In genomic region chr17:11628831-11629230, GRCh38 we compare ENCODE assay signal across 30 cellular contexts. TPM values are rescaled to one million over a fixed set of nuclear protein-coding genes. Genes with fewer than 3 reads are reported as not detected.
DNase-seq lines count a peak whose midpoint lies in the region; ATAC-seq and TF ChIP-seq lines count a peak whose summit lies in the region.
"Had no signal": no experiment of that assay in that cellular context is flagged by ENCODE, and none has a peak within 500 bp of the region (broad histone marks: within the 10 kb centered on the region; RNA-seq: fewer than 3 reads in every experiment).

No MANE protein-coding gene starts in this region.

- H3K79me2 ChIP-seq in OCI-LY7 (ENCODE audit: insufficient read depth, low read depth, low read length) = no peaks in the 10 kb centered on the region

- H3K27ac ChIP-seq in OCI-LY7 (ENCODE audit: low read depth, low read length, poor library complexity, severe bottlenecking) = no peak overlapping the region
- H3K27ac ChIP-seq: 22Rv1; A549; BLaER1; BLaER1 treated with 17β-estradiol and CSF1 and Interleukin-3, amounts not matched to agents 10 nM and 100 nM; C4-2B had no signal

- H4K20me1 ChIP-seq in OCI-LY7 (ENCODE audit: insufficient read depth, low read length) = no peaks in the 10 kb centered on the region
- H4K20me1 ChIP-seq: BLaER1; BLaER1 treated with 17β-estradiol and CSF1 and Interleukin-3, amounts not matched to agents 10 nM and 100 nM had no signal

- no peaks in the 10 kb centered on the region for H3K4me1 ChIP-seq in OCI-LY7 (ENCODE audit: insufficient read depth, low read length, poor library complexity, severe bottlenecking)
- H3K4me1 ChIP-seq: A549; BE2C; BLaER1; BLaER1 treated with 17β-estradiol and CSF1 and Interleukin-3, amounts not matched to agents 10 nM and 100 nM; Caco-2 had no signal

- CTCF ChIA-PET in OCI-LY7 (lab: Charles Lee; ENCODE audit: unreplicated experiment) = no interaction called here

- no TSS peak for BruUV-seq in OCI-LY7 (replicated peaks; lab: Mats Ljungman, UMichigan)

- no peaks in the 10 kb centered on the region for H3K9me3 ChIP-seq in OCI-LY7 (ENCODE audit: low read length)
- H3K9me3 ChIP-seq: A549; BE2C; BLaER1; BLaER1 treated with 17β-estradiol and CSF1 and Interleukin-3, amounts not matched to agents 10 nM and 100 nM; Caco-2 had no signal

- no peaks in the 10 kb centered on the region for H3K9me2 ChIP-seq in OCI-LY7 (ENCODE audit: insufficient read depth, low read length)

- DNase-seq in Ammon's horn (ENCODE audit: low spot score) = peak; percentile 15
- DNase-seq in putamen (ENCODE audit: low spot score) = peak; percentile 16
- no peak for DNase-seq in OCI-LY7 (ENCODE audit: low spot score)
- DNase-seq: 8988T; ACHN; AML-193; BE2C; C1 segment of cervical spinal cord; Caco-2; Calu3; CD4-positive, alpha-beta memory T cell; CD4-positive, alpha-beta T cell; CD4-positive, CD25-positive, alpha-beta regulatory T cell; CD8-positive, alpha-beta memory T cell; CD8-positive, alpha-beta T cell; COR-L47; DMS 273 treated with DMSO at 0.1 percent for 48 hours; DMS153; DMS79; DMS79 treated with DMSO at 0.1 percent for 48 hours; DND-41; EL had no signal

- no peak overlapping the region for H3K4me2 ChIP-seq in OCI-LY7 (ENCODE audit: low read length)
- H3K4me2 ChIP-seq: A549; BLaER1; BLaER1 treated with 17β-estradiol and CSF1 and Interleukin-3, amounts not matched to agents 10 nM and 100 nM had no signal

- ATAC-seq in HG02981 (IDR thresholded peaks at IDR 0.05; ENCODE audit: unreplicated experiment) = no peak
- ATAC-seq: CD8-positive, alpha-beta T cell had no signal

- intact Hi-C loops in OCI-LY7 (cut with micrococcal nuclease; ENCODE audit: unreplicated experiment) = no loop called here

- no peak overlapping the region for H3K4me3 ChIP-seq in OCI-LY7 (ENCODE audit: low read depth, low read length, poor library complexity, severe bottlenecking)
- H3K4me3 ChIP-seq: A549; BLaER1; BLaER1 treated with 17β-estradiol and CSF1 and Interleukin-3, amounts not matched to agents 10 nM and 100 nM had no signal

- no peak overlapping the region for H2AFZ ChIP-seq in OCI-LY7 (ENCODE audit: low read length)

- no peaks in the 10 kb centered on the region for H3K36me3 ChIP-seq in OCI-LY7 (ENCODE audit: insufficient read depth, low read length)
- H3K36me3 ChIP-seq: BE2C; BLaER1; BLaER1 treated with 17β-estradiol and CSF1 and Interleukin-3, amounts not matched to agents 10 nM and 100 nM had no signal

- POLR2A ChIA-PET in OCI-LY7 (lab: Charles Lee) = no interaction called here

- no peak for TF ChIP-seq CTCF in OCI-LY7 (conservative IDR thresholded peaks at IDR 0.05; ENCODE audit: low read length)

RNA-seq across cellular contexts. Expression of gene DNAH9, which starts 30.6 kb away (rescaled TPM):
- not detected in 2 replicates for total RNA-seq in OCI-LY7 (2014; rRNA removed; shearing (Covaris generic))
- total RNA-seq in OCI-LY7 (2022) = not detected in 2 replicates
- total RNA-seq: A172; B cell; Caco-2; CD4-positive, alpha-beta memory T cell; CD4-positive, alpha-beta T cell; CD4-positive, CD25-positive, alpha-beta regulatory T cell; CD8-positive, alpha-beta memory T cell; CD8-positive, alpha-beta T cell had no signal
